8 cellular contexts compared by ENCODE assay signal in the genomic region with DNA sequence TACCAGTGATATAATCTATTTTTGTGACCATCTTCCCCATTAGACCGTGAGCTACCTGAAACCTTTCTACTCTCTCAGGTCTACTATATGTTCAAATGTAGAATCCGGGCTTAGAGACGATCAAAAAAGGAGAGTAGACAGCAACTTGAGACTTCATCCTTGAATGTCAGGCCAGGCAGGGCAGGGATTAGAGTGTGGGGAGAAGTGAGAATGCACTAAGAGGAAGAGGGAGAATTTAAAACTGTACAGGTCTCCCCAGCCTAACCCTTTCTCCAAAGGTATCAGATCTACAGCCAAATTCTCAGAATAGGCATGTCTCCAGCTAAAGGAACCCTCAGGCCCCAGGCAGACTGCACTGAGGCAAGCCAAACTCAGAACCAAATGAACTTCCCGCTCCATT. TPM values are rescaled to one million over a fixed set of nuclear protein-coding genes. Genes with fewer than 3 reads are reported as not detected.
DNase-seq lines count a peak whose midpoint lies in the region; ATAC-seq and TF ChIP-seq lines count a peak whose summit lies in the region.

No MANE protein-coding gene starts in this region.

- no peaks in the 10 kb centered on the region for H3K9me3 ChIP-seq in esophagus muscularis mucosa
- no peaks in the 10 kb centered on the region for H3K9me3 ChIP-seq in psoas muscle

- 56% methylated on average over 4 of the region's 4 CpGs for WGBS in esophagus muscularis mucosa
- 24 to 41% (median 27%) methylated on average over 4 of the region's 4 CpGs for WGBS in psoas muscle, 3 donors

- POLR2A ChIA-PET in RWPE1 (lab: Yijun Ruan, JAX; ENCODE audit: low non-redundant PET) = no interaction called here

- TF ChIP-seq POLR2A in esophagus muscularis mucosa (IDR thresholded peaks at IDR 0.05; ENCODE audit: low read depth) = no peak

- no peak for ATAC-seq in psoas muscle
- ATAC-seq in GM19455 (IDR thresholded peaks at IDR 0.05; ENCODE audit: unreplicated experiment) = no peak
- ATAC-seq in GM21825 (IDR thresholded peaks at IDR 0.05; ENCODE audit: unreplicated experiment) = no peak

- CTCF ChIA-PET in RWPE1 (lab: Yijun Ruan, JAX) = interaction anchor here (0.7 to 2.1 kb wide), 2 partner anchors 77 to 123 kb away, joined by 3 to 6 read pairs; no protein-coding TSS in a partner anchor

- intact Hi-C loops in esophagus muscularis mucosa (cut with DNase I) (no loop called here), psoas muscle (cut with DNase I) (no loop called here), posterior vena cava (cut with DNase I) (no loop called here)

- no peak for TF ChIP-seq CTCF in GM12865 (IDR thresholded peaks at IDR 0.05; ENCODE audit: insufficient read depth, low read depth, low read length, missing control alignments)
- TF ChIP-seq CTCF in RWPE1 (conservative IDR thresholded peaks at IDR 0.05; ENCODE audit: low read depth) = no peak
- no peak for TF ChIP-seq CTCF in esophagus muscularis mucosa (IDR thresholded peaks at IDR 0.05)
- TF ChIP-seq CTCF in psoas muscle (IDR thresholded peaks at IDR 0.05) = no peak

- no peak for TF ChIP-seq EP300 in esophagus muscularis mucosa (IDR thresholded peaks at IDR 0.05)

- H3K36me3 ChIP-seq in esophagus muscularis mucosa (peaks cover 20 to 33% (median 30%) of the 10 kb centered on the region in 4 donors), psoas muscle (ENCODE audit: insufficient read depth in 1 of 2, low read depth in 1 of 2) (peaks cover 0 to 27% of the 10 kb centered on the region in 2 donors)

- H3K27ac ChIP-seq in RWPE1 (peak overlapping the region; percentile 91), esophagus muscularis mucosa (replicated peaks in 1 of 4) (peak overlapping the region; percentile 90 to 93 (median 90)), psoas muscle (peak overlapping the region; percentile 100)

- DNase-seq in GM12865 (ENCODE audit: low read depth) = no peak
- DNase-seq in RWPE1 (ENCODE audit: low spot score) = no peak
- DNase-seq in esophagus muscularis mucosa (ENCODE audit: extremely low spot score) = no peak
- no peak for DNase-seq in psoas muscle
- no peak for DNase-seq in NCI-H524 (lab: John Stamatoyannopoulos, UW)
- no peak for DNase-seq in posterior vena cava (ENCODE audit: low spot score)

- H3K4me3 ChIP-seq in GM12865 (ENCODE audit: low read depth, low read length) (peak overlapping the region; percentile 97), esophagus muscularis mucosa (peak overlapping the region; percentile 68 to 77 (median 76)), psoas muscle (peak overlapping the region; percentile 99)

- peaks cover 35 to 48% (median 39%) of the 10 kb centered on the region in 4 donors for H3K4me1 ChIP-seq in esophagus muscularis mucosa
- peaks cover 51% of the 10 kb centered on the region for H3K4me1 ChIP-seq in psoas muscle

- H3K27me3 ChIP-seq in esophagus muscularis mucosa = no peaks in the 10 kb centered on the region
- no peaks in the 10 kb centered on the region for H3K27me3 ChIP-seq in psoas muscle (ENCODE audit: insufficient read depth in 3 of 3, low read length in 2 of 3)

RNA-seq across cellular contexts. Expression of a gene that starts 0.9 kb away (rescaled TPM):
- 100 to 1,000 TPM in 2 of 4 donors, 10 to 100 TPM in 2; 86.8 to 103 (median 98.0) TPM for total RNA-seq in esophagus muscularis mucosa
- total RNA-seq in psoas muscle = 10 to 100 TPM; 74.9 to 91.2 (median 80.4) TPM
- polyA plus RNA-seq in psoas muscle = 100 to 1,000 TPM; 101 to 223 (median 141) TPM
- total RNA-seq in posterior vena cava = 10 to 100 TPM; 63.3 to 73.7 TPM

RNA-seq across cellular contexts. Expression of a gene that starts 3.6 kb away (rescaled TPM):
- total RNA-seq in esophagus muscularis mucosa = not detected
- not detected for total RNA-seq in psoas muscle
- polyA plus RNA-seq in psoas muscle = not detected
- not detected for total RNA-seq in posterior vena cava

RNA-seq across cellular contexts. Expression of a gene that starts 10.3 kb away (rescaled TPM):
- total RNA-seq in esophagus muscularis mucosa = 10 to 100 TPM; 43.5 to 58.1 (median 48.1) TPM
- 10 to 100 TPM; 32.7 to 45.7 (median 37.1) TPM for total RNA-seq in psoas muscle
- polyA plus RNA-seq in psoas muscle = 10 to 100 TPM; 33.0 to 49.2 (median 43.0) TPM
- 10 to 100 TPM; 34.6 to 35.8 TPM for total RNA-seq in posterior vena cava

RNA-seq across cellular contexts. Expression of a gene that starts 21.5 kb away (rescaled TPM):
- 10 to 100 TPM in 1 of 4 donors, 1 to 10 TPM in 3; 9.1 to 10.0 (median 9.2) TPM for total RNA-seq in esophagus muscularis mucosa
- 1 to 10 TPM; 4.9 to 5.9 (median 5.4) TPM for total RNA-seq in psoas muscle
- 10 to 100 TPM in 1 of 3 donors, 1 to 10 TPM in 2; 4.0 to 10.4 (median 7.0) TPM for polyA plus RNA-seq in psoas muscle
- 1 to 10 TPM; 6.0 to 6.9 TPM for total RNA-seq in posterior vena cava

RNA-seq across cellular contexts. Expression of a gene that starts 21.8 kb away (rescaled TPM):
- total RNA-seq in esophagus muscularis mucosa (100 to 1,000 TPM; 214 to 328 (median 272) TPM), psoas muscle (100 to 1,000 TPM in 3 of 4 donors, 10 to 100 TPM in 1; 100.0 to 130 (median 111) TPM), posterior vena cava (100 to 1,000 TPM; 129 to 143 TPM)
- polyA plus RNA-seq in psoas muscle = 100 to 1,000 TPM in 1 of 3 donors, 10 to 100 TPM in 2; 68.9 to 102 (median 92.8) TPM
